In the genomic region with DNA sequence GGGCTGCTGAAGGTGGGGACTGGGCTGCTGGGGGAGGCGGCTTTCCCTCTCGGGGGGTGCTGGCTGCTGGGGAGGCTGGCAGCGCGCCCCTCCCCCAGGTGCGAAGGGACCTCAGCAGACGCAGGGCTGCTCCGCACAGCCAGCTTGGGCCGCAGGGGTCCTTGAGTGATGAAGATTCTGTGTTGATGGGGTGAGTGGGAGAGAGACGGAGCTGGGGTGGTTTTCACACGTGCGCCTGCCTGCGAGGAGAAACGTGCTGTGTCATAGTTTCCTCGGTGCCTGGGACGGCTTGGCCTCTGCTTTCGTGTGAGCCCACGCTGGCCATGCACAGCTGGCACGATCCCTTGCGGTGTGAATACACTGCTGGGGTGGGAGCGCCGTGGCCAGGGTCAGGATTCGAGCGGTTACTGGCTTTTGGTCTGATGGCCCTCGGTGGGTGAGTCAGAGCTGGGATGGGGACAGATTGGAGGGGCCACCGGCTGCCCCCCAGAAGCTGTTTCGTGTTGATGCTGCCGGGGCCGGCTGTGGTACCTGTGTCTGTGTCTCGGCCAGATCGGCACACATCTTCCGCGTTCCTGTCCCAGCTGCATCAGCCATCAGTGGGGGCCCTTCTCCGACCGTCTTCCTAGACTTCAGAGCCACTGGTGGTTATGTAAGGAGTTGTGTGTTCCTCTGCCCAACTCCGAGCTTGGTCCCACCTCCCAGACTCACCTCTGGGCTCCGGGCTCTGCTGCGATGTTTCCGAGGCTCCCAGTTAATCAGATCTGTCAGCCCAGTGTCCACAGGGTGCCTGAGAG, we compare ENCODE assay signal across 22 cellular contexts. TPM values are rescaled to one million over a fixed set of nuclear protein-coding genes. Genes with fewer than 3 reads are reported as not detected.
DNase-seq lines count a peak whose midpoint lies in the region; ATAC-seq and TF ChIP-seq lines count a peak whose summit lies in the region.
"Had no signal": no experiment of that assay in that cellular context is flagged by ENCODE, and none has a peak within 500 bp of the region (broad histone marks: within the 10 kb centered on the region; RNA-seq: fewer than 3 reads in every experiment).

No MANE protein-coding gene starts in this region.

- WGBS in transverse colon (ENCODE audit: low coverage in 1 of 2), 2 donors, result 85% methylated on average over 38 of the region's 38 CpGs; no CpG with 5 or more reads in 1 of the 2 donors

- DNase-seq in H4 (ENCODE audit: low spot score) (peak; percentile 43), anterior cingulate cortex (lab: John Stamatoyannopoulos, UW) (peak in 33 of 58 donors; percentile 8 to 67 (median 39)), inferior parietal cortex (ENCODE audit: extremely low spot score) (peak; percentile 31), retina (peak; percentile 52), transverse colon (no peak), NCI-H510A treated with DMSO at 0.1 percent for 48 hours (lab: John Stamatoyannopoulos, UW) (no peak)
- DNase-seq: activated gamma-delta T cell treated with Interleukin-2 at 50 U/mL for 16 hours; activated T-cell treated with anti-CD3 and anti-CD28 coated beads, Interleukin-2, amount 50 U/mL, for 1 hour; DMS53; GOT3; left ventricle myocardium inferior; MG63; natural killer cell; NCI-H1436; NCI-H2107; NCI-H524 treated with DMSO at 0.1 percent for 48 hours; spleen; stimulated activated CD4-positive, alpha-beta T cell treated with anti-CD3 and anti-CD28 coated beads, Interleukin-4, amount 100 ng/mL, for 4 hours; stimulated activated naive CD8-positive, alpha-beta T cell treated with anti-CD3 and anti-CD28 coated beads, Interleukin-15, Interleukin-2, amounts not matched to agents 100 U/mL and 50 U/mL, for 24 hours had no signal

- intact Hi-C loops in transverse colon (cut with DNase I; ENCODE audit: low total_unique reads), result no loop called here

- peaks cover 0 to 9% (median 0%) of the 10 kb centered on the region in 4 donors for H3K36me3 ChIP-seq in transverse colon
- H3K36me3 ChIP-seq: MG63 had no signal

- no peak for TF ChIP-seq EP300 in transverse colon (IDR thresholded peaks at IDR 0.05; ENCODE audit: low read depth)

- H3K4me1 ChIP-seq in transverse colon, result peaks cover 11 to 20% (median 17%) of the 10 kb centered on the region in 4 donors
- H3K4me1 ChIP-seq: left ventricle myocardium inferior, spleen had no signal

- in situ Hi-C loops in transverse colon (cut with MboI; ENCODE audit: low pct_ligation_motif_present in 1 of 4, low pct_unique_long_range_greater_than_20kb in 1 of 4, low sequenced_read_pairs in 3 of 4), result no loop called here

- H3K4me3 ChIP-seq in transverse colon, result no peak overlapping the region
- H3K4me3 ChIP-seq: left ventricle myocardium inferior, MG63, spleen had no signal

- ATAC-seq in GM19035 (IDR thresholded peaks at IDR 0.05; ENCODE audit: unreplicated experiment) (no peak), HG03025 (IDR thresholded peaks at IDR 0.05; ENCODE audit: low FRiP score, unreplicated experiment) (no peak)
- ATAC-seq: natural killer cell; stimulated activated naive CD8-positive, alpha-beta T cell treated with anti-CD3 and anti-CD28 coated beads, Interleukin-15, Interleukin-2, amounts not matched to agents 100 U/mL and 50 U/mL, for 24 hours had no signal

- H3K27me3 ChIP-seq in transverse colon, result no peaks in the 10 kb centered on the region
- H3K27me3 ChIP-seq: spleen had no signal

- TF ChIP-seq POLR2A in transverse colon (IDR thresholded peaks at IDR 0.05), result no peak

- no peak overlapping the region for H3K27ac ChIP-seq in transverse colon
- H3K27ac ChIP-seq: left ventricle myocardium inferior, spleen had no signal

- TF ChIP-seq CTCF in transverse colon (IDR thresholded peaks at IDR 0.05), result no peak

- H3K9me3 ChIP-seq in transverse colon, result peaks cover 12% of the 10 kb centered on the region in 2 donors

RNA-seq across cellular contexts. Expression of gene PRKCZ, which starts 24.9 kb away (rescaled TPM):
- total RNA-seq in H4 (2014; rRNA removed; shearing (Covaris generic)), result 8.9 and 11.4 TPM in 2 replicates
- 10 to 100 TPM; 48.6 to 96.7 (median 54.4) TPM for total RNA-seq in transverse colon

RNA-seq across cellular contexts. Expression of gene GABRD, which starts 56.0 kb away (rescaled TPM):
- 2.1 TPM in 2 replicates for total RNA-seq in H4 (2014; rRNA removed; shearing (Covaris generic))
- total RNA-seq in transverse colon, result not detected
- total RNA-seq: bronchial epithelial cell had no signal

Comparison
In these comparisons a context has a peak if more than half of its experiments do, and no peak if none do; other contexts are left out.
1. DNase-seq: peak in H4 (single experiment), anterior cingulate cortex (33 of 58), inferior parietal cortex (single experiment) and retina (single experiment); none in transverse colon (single experiment) and NCI-H510A treated with DMSO at 0.1 percent for 48 hours (single experiment).